ENCODE assay signal across 26 cellular contexts in genomic region chr10:101337836-101338235, GRCh38. TPM values are rescaled to one million over a fixed set of nuclear protein-coding genes. Genes with fewer than 3 reads are reported as not detected.
DNase-seq lines count a peak whose midpoint lies in the region; FAIRE-seq and TF ChIP-seq lines count a peak whose summit lies in the region.
"Had no signal": no experiment of that assay in that cellular context is flagged by ENCODE, and none has a peak within 500 bp of the region (broad histone marks: within the 10 kb centered on the region; RNA-seq: fewer than 3 reads in every experiment).

No MANE protein-coding gene starts in this region.

- H3K27ac Mint-ChIP-seq in endodermal cell = no peak overlapping the region
- H3K27ac Mint-ChIP-seq: B cell; CD4-positive, alpha-beta T cell; CD8-positive, alpha-beta T cell had no signal

- WGBS in endodermal cell (ENCODE audit: insufficient coverage in 1 of 2, insufficient read length in 1 of 2), 2 experiments = 96 to 100% methylated on average over 1 to 4 of the region's 4 CpGs
- WGBS in small intestine, 3 donors = 89 to 90% (median 89%) methylated on average over 4 of the region's 4 CpGs

- no peak overlapping the region for H3K4me3 Mint-ChIP-seq in endodermal cell
- H3K4me3 Mint-ChIP-seq: B cell; CD4-positive, alpha-beta T cell; CD8-positive, alpha-beta T cell had no signal

- H3K4me3 ChIP-seq in endodermal cell (ENCODE audit: low read length) = no peak overlapping the region
- no peak overlapping the region for H3K4me3 ChIP-seq in small intestine (ENCODE audit: low read depth in 1 of 2, low read length in 2 of 2)
- H3K4me3 ChIP-seq: A549; BLaER1 treated with 17β-estradiol and CSF1 and Interleukin-3, amounts not matched to agents 10 nM and 100 nM; GM12878 had no signal

- in situ Hi-C loops in SK-MEL-5 (cut with HindIII; ENCODE audit: low pct_unique_long_range_greater_than_20kb, low sequenced_read_pairs) = no loop called here

- peaks cover 3% of the 10 kb centered on the region for H3K27me3 Mint-ChIP-seq in endodermal cell (ENCODE audit: insufficient read depth)

- no peaks in the 10 kb centered on the region for H3K9me3 ChIP-seq in endodermal cell (ENCODE audit: control insufficient read depth, low read length)
- no peaks in the 10 kb centered on the region for H3K9me3 ChIP-seq in small intestine (ENCODE audit: control insufficient read depth, low read depth)
- H3K9me3 ChIP-seq: A549; BLaER1 treated with 17β-estradiol and CSF1 and Interleukin-3, amounts not matched to agents 10 nM and 100 nM had no signal

- H3K36me3 Mint-ChIP-seq in endodermal cell (ENCODE audit: low read depth) = no peaks in the 10 kb centered on the region
- H3K36me3 Mint-ChIP-seq: CD8-positive, alpha-beta T cell had no signal

- H3K27me3 ChIP-seq in endodermal cell (ENCODE audit: control insufficient read depth, insufficient read depth, low read length, poor library complexity, severe bottlenecking) (no peaks in the 10 kb centered on the region), small intestine (ENCODE audit: control insufficient read depth in 2 of 2, insufficient read depth in 2 of 2, low read length in 2 of 2) (no peaks in the 10 kb centered on the region)
- H3K27me3 ChIP-seq: BLaER1 treated with 17β-estradiol and CSF1 and Interleukin-3, amounts not matched to agents 10 nM and 100 nM had no signal

- H3K4me1 Mint-ChIP-seq in endodermal cell = no peaks in the 10 kb centered on the region
- H3K4me1 Mint-ChIP-seq: B cell had no signal

- peak; percentile 63 for DNase-seq in COLO829 (ENCODE audit: low spot score)
- peak; percentile 73 for DNase-seq in SK-MEL-5 (ENCODE audit: low read depth, low spot score)
- DNase-seq in endodermal cell = peak; percentile 13
- peak; percentile 22 for DNase-seq in mesenteric fat pad (ENCODE audit: low spot score)
- DNase-seq in small intestine = no peak
- DNase-seq in NCI-H128 (lab: John Stamatoyannopoulos, UW; ENCODE audit: unreplicated experiment) = no peak
- no peak for DNase-seq in NCI-H187 (lab: John Stamatoyannopoulos, UW)
- DNase-seq: AML-193; CD4-positive, alpha-beta T cell; CD8-positive, alpha-beta T cell; COR-L47; DMS 273 treated with DMSO at 0.1 percent for 48 hours; DMS153; DMS79; DND-41; EL; GDM1 had no signal

- no peaks in the 10 kb centered on the region for H3K36me3 ChIP-seq in endodermal cell (ENCODE audit: control insufficient read depth, insufficient read depth, low read length)
- no peaks in the 10 kb centered on the region for H3K36me3 ChIP-seq in small intestine (ENCODE audit: control insufficient read depth in 2 of 2, insufficient read depth in 2 of 2, low read length in 2 of 2)
- H3K36me3 ChIP-seq: BLaER1 treated with 17β-estradiol and CSF1 and Interleukin-3, amounts not matched to agents 10 nM and 100 nM had no signal

- no peaks in the 10 kb centered on the region for H3K9me3 Mint-ChIP-seq in endodermal cell
- H3K9me3 Mint-ChIP-seq: CD4-positive, alpha-beta T cell; CD8-positive, alpha-beta T cell had no signal

- H3K4me1 ChIP-seq in endodermal cell (ENCODE audit: control insufficient read depth, insufficient read depth, low read length) (no peaks in the 10 kb centered on the region), small intestine (ENCODE audit: control insufficient read depth in 2 of 2, insufficient read depth in 1 of 2, low read depth in 1 of 2, low read length in 1 of 2) (no peaks in the 10 kb centered on the region)
- H3K4me1 ChIP-seq: A549; BLaER1 treated with 17β-estradiol and CSF1 and Interleukin-3, amounts not matched to agents 10 nM and 100 nM had no signal

- H3K9ac ChIP-seq in endodermal cell (ENCODE audit: extremely low read depth, low read length, poor library complexity, severe bottlenecking) = no peak overlapping the region
- H3K9ac ChIP-seq: BLaER1 treated with 17β-estradiol and CSF1 and Interleukin-3, amounts not matched to agents 10 nM and 100 nM had no signal

- no peak for FAIRE-seq in small intestine (lab: Jason Lieb, UNC)
- FAIRE-seq: A549, GM12878, GM12892, GM18507, GM19239 had no signal

- TF ChIP-seq CTCF in endodermal cell (conservative IDR thresholded peaks at IDR 0.05) = no peak

- H3K27ac ChIP-seq in endodermal cell (ENCODE audit: low read depth, low read length) (no peak overlapping the region), small intestine (ENCODE audit: low read depth in 1 of 2, low read length in 1 of 2) (no peak overlapping the region)
- H3K27ac ChIP-seq: 22Rv1; A549; BLaER1 treated with 17β-estradiol and CSF1 and Interleukin-3, amounts not matched to agents 10 nM and 100 nM; C4-2B had no signal

RNA-seq across cellular contexts. Expression of gene BTRC, which starts 16.1 kb away (rescaled TPM):
- total RNA-seq in SK-MEL-5 (2014; rRNA removed; shearing (Covaris generic)) = 6.3 TPM in 2 replicates
- 5.9 and 7.6 TPM in 2 replicates for polyA plus RNA-seq in SK-MEL-5 (2015; cell fraction: cytosol; rRNA removed)
- polyA plus RNA-seq in SK-MEL-5 (2015; cell fraction: nucleus; rRNA removed) = 7.8 and 10.5 TPM in 2 replicates
- total RNA-seq in endodermal cell = 10 to 100 TPM; 30.1 to 38.2 TPM
- polyA plus RNA-seq in endodermal cell (2013, experiment 1 of 2) = 16.1 TPM
- 16.0 TPM for polyA plus RNA-seq in endodermal cell (2013, experiment 2 of 2)
- 18.3 TPM for total RNA-seq in mesenteric fat pad
- 1 to 10 TPM; 3.0 to 5.6 (median 4.2) TPM for polyA plus RNA-seq in small intestine

Comparison
In these comparisons a context has a peak if more than half of its experiments do, and no peak if none do; other contexts are left out.
1. DNase-seq: peak in COLO829 (single experiment), SK-MEL-5 (single experiment), endodermal cell (single experiment) and mesenteric fat pad (single experiment); none in small intestine (single experiment), NCI-H128 (single experiment) and NCI-H187 (0 of 2).